27 cellular contexts compared by ENCODE assay signal in the genomic region with DNA sequence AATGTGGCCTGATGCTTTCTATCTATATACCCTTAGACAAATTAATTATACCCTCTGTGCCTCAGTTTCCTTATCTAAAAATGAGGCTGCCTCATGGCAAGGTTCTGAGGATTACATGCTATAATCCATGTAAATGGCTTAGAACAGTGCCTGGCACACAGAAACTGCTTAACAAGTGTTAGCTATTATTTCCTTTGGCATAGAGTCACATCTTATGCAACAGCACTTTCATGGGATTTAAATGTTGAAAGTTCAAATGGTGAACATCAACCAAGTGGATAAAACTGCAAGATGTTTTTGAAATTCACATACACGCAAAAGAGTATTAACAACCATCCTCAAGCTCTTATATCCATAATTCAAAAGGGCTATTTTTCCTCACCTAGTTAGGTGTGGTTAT.
DNase-seq lines count a peak whose midpoint lies in the region; ATAC-seq and TF ChIP-seq lines count a peak whose summit lies in the region.
"Had no signal": no experiment of that assay in that cellular context is flagged by ENCODE, and none has a peak within 500 bp of the region (broad histone marks: within the 10 kb centered on the region; RNA-seq: fewer than 3 reads in every experiment).

No MANE protein-coding gene starts in this region.

- H3K9me3 ChIP-seq in right atrium auricular region (peaks cover 0 to 6% of the 10 kb centered on the region in 2 donors), aorta (ENCODE audit: control insufficient read depth, low read length) (no peaks in the 10 kb centered on the region)
- H3K9me3 ChIP-seq: HAP-1, lower lobe of right lung had no signal

- H3K27me3 ChIP-seq in right atrium auricular region = no peaks in the 10 kb centered on the region
- no peaks in the 10 kb centered on the region for H3K27me3 ChIP-seq in aorta (ENCODE audit: control insufficient read depth in 1 of 2, insufficient read depth in 2 of 2, low read length in 1 of 2)
- H3K27me3 ChIP-seq: BLaER1, foreskin keratinocyte had no signal

- DNase-seq in Right ventricle myocardium superior (no peak), right atrium auricular region (ENCODE audit: low spot score) (no peak), fibroblast of peridontal ligament (ENCODE audit: extremely low read depth) (peak; percentile 87), left lobe of liver (ENCODE audit: low spot score) (no peak), aorta (no peak), OCI-M2 (lab: John Stamatoyannopoulos, UW; ENCODE audit: unreplicated experiment) (no peak)
- DNase-seq in activated CD8-positive, alpha-beta memory T cell treated with anti-CD3 and anti-CD28 coated beads for 24 hours = no peak
- DNase-seq: activated CD4-positive, alpha-beta T cell treated with anti-CD3 and anti-CD28 coated beads, Interleukin-2, amount 10 ng/mL, durations not matched to agents 7 days and 5 days; activated CD8-positive, alpha-beta memory T cell treated with anti-CD3 and anti-CD28 coated beads, Interleukin-2, amount 10 ng/mL, durations not matched to agents 7 days and 5 days; activated naive CD4-positive, alpha-beta T cell treated with anti-CD3 and anti-CD28 coated beads, Interleukin-2, amount 10 ng/mL, durations not matched to agents 7 days and 5 days; central memory CD4-positive, alpha-beta T cell; COR-L47; DMS79 treated with DMSO at 0.1 percent for 48 hours; foreskin keratinocyte; hippocampal formation; immature natural killer cell; lower lobe of right lung; NCI-H1417; NCI-H2081; OCI-M1; SHP77; stimulated activated CD8-positive, alpha-beta memory T cell treated with anti-CD3 and anti-CD28 coated beads, Interleukin-4, amount 100 ng/mL, for 48 hours; T-helper 9 cell had no signal

- H3K4me3 ChIP-seq in right atrium auricular region (no peak overlapping the region), aorta (ENCODE audit: low read length in 2 of 2) (no peak overlapping the region)
- H3K4me3 ChIP-seq: BLaER1, GM12878, HAP-1, lower lobe of right lung had no signal

- 4 to 5% methylated on average over 1 of the region's 1 CpG for WGBS in aorta, 2 donors

- H3K4me1 ChIP-seq in right atrium auricular region (peaks cover 0 to 3% of the 10 kb centered on the region in 2 donors), aorta (ENCODE audit: control insufficient read depth in 1 of 2, insufficient read depth in 2 of 2, low read length in 2 of 2) (peaks cover 0 to 2% of the 10 kb centered on the region in 2 donors)
- H3K4me1 ChIP-seq: BLaER1, foreskin keratinocyte, HAP-1, lower lobe of right lung had no signal

- H3K27ac ChIP-seq in right atrium auricular region = peak overlapping the region in 1 of 2 donors; percentile 55
- H3K27ac ChIP-seq in aorta (ENCODE audit: low read depth in 1 of 2, low read length in 2 of 2) = no peak overlapping the region
- H3K27ac ChIP-seq: BLaER1, foreskin keratinocyte, lower lobe of right lung had no signal

- intact Hi-C loops in Right ventricle myocardium superior (cut with DNase I) = no loop called here
- intact Hi-C loops in aorta (cut with DNase I) = no loop called here

- peak; percentile 88 for ATAC-seq in Right ventricle myocardium superior (ENCODE audit: poor library complexity)
- peak; percentile 84 for ATAC-seq in left lobe of liver
- peak; percentile 76 for ATAC-seq in aorta (ENCODE audit: low FRiP score)
- no peak for ATAC-seq in GM21786 (IDR thresholded peaks at IDR 0.05; ENCODE audit: unreplicated experiment)
- ATAC-seq: activated CD8-positive, alpha-beta memory T cell treated with anti-CD3 and anti-CD28 coated beads, Interleukin-2, amount 10 ng/mL, durations not matched to agents 7 days and 5 days; foreskin keratinocyte; GM12878; lower lobe of right lung had no signal

- H3K36me3 ChIP-seq in right atrium auricular region = no peaks in the 10 kb centered on the region
- no peaks in the 10 kb centered on the region for H3K36me3 ChIP-seq in aorta (ENCODE audit: control insufficient read depth in 1 of 2, insufficient read depth in 2 of 2, low read length in 1 of 2)
- H3K36me3 ChIP-seq: BLaER1, HAP-1, lower lobe of right lung had no signal

- TF ChIP-seq CTCF in right atrium auricular region (IDR thresholded peaks at IDR 0.05) = no peak
